Comparison of ENCODE assay signal across 9 cellular contexts in genomic region chr1:41537788-41538351, GRCh38. TPM values are rescaled to one million over a fixed set of nuclear protein-coding genes. Genes with fewer than 3 reads are reported as not detected.
DNase-seq lines count a peak whose midpoint lies in the region; ATAC-seq and TF ChIP-seq lines count a peak whose summit lies in the region.
"Had no signal": no experiment of that assay in that cellular context is flagged by ENCODE, and none has a peak within 500 bp of the region (broad histone marks: within the 10 kb centered on the region; RNA-seq: fewer than 3 reads in every experiment).

No MANE protein-coding gene starts in this region.

- H3K4me3 ChIP-seq in CD4-positive, CD25-positive, alpha-beta regulatory T cell (ENCODE audit: low read depth, low read length) = no peak overlapping the region
- H3K4me3 ChIP-seq in body of pancreas (no peak overlapping the region), mesenchymal stem cell (ENCODE audit: insufficient read depth in 1 of 2, low read depth in 1 of 2, low read length in 2 of 2) (peak overlapping the region in 1 of 2 experiments; percentile 0)

- H2BK15ac ChIP-seq in mesenchymal stem cell (ENCODE audit: low read depth, poor library complexity, severe bottlenecking) = no peak overlapping the region

- no peak for TF ChIP-seq POLR2A in body of pancreas (IDR thresholded peaks at IDR 0.05)

- intact Hi-C loops in body of pancreas (cut with DNase I) = no loop called here

- H3K14ac ChIP-seq in mesenchymal stem cell (ENCODE audit: low read length in 2 of 2) = peak overlapping the region in 1 of 2 experiments; percentile 16

- no peak overlapping the region for H4K8ac ChIP-seq in mesenchymal stem cell (ENCODE audit: low read length)

- H3K4me1 ChIP-seq in CD4-positive, CD25-positive, alpha-beta regulatory T cell (ENCODE audit: control insufficient read depth, insufficient read depth, low read length, poor library complexity, severe bottlenecking) = no peaks in the 10 kb centered on the region
- H3K4me1 ChIP-seq in body of pancreas (peaks cover 15% of the 10 kb centered on the region), mesenchymal stem cell (ENCODE audit: control insufficient read depth, insufficient read depth, low read depth, low read length) (peaks cover 13% of the 10 kb centered on the region)

- H3K27ac ChIP-seq in CD4-positive, CD25-positive, alpha-beta regulatory T cell (ENCODE audit: insufficient read depth, low read length, poor library complexity, severe bottlenecking) = no peak overlapping the region
- H3K27ac ChIP-seq in body of pancreas (no peak overlapping the region), mesenchymal stem cell (ENCODE audit: low read length, poor library complexity, severe bottlenecking) (no peak overlapping the region)

- no peak overlapping the region for H3K4me3 Mint-ChIP-seq in CD4-positive, CD25-positive, alpha-beta regulatory T cell

- no peak overlapping the region for H2BK12ac ChIP-seq in mesenchymal stem cell (ENCODE audit: low read length in 2 of 2)

- no peaks in the 10 kb centered on the region for H3K27me3 Mint-ChIP-seq in CD4-positive, CD25-positive, alpha-beta regulatory T cell

- H3K79me1 ChIP-seq in mesenchymal stem cell (replicated peaks; ENCODE audit: low read length, poor library complexity, severe bottlenecking) = peaks cover 2% of the 10 kb centered on the region

- H2AK5ac ChIP-seq in mesenchymal stem cell (ENCODE audit: low read length, severe bottlenecking) = no peak overlapping the region

- peaks cover 33% of the 10 kb centered on the region for H3K36me3 Mint-ChIP-seq in CD4-positive, CD25-positive, alpha-beta regulatory T cell

- no peak overlapping the region for H2BK120ac ChIP-seq in mesenchymal stem cell (ENCODE audit: low read depth, low read length)

- H3K36me3 ChIP-seq in CD4-positive, CD25-positive, alpha-beta regulatory T cell (ENCODE audit: control insufficient read depth, insufficient read depth, low read length) = peaks cover 4% of the 10 kb centered on the region
- H3K36me3 ChIP-seq in body of pancreas (replicated peaks in 1 of 2; ENCODE audit: insufficient read depth in 1 of 2, low read depth in 2 of 2) = no peaks in the 10 kb centered on the region
- no peaks in the 10 kb centered on the region for H3K36me3 ChIP-seq in mesenchymal stem cell (ENCODE audit: control insufficient read depth in 1 of 2, insufficient read depth in 2 of 2, low read depth in 1 of 2, low read length in 2 of 2)

- H3K27ac Mint-ChIP-seq in CD4-positive, CD25-positive, alpha-beta regulatory T cell = peak overlapping the region; percentile 2 to 16 (median 16)

- H3K9ac ChIP-seq in mesenchymal stem cell (ENCODE audit: low read length) = peak overlapping the region; percentile 45

- H2AFZ ChIP-seq in mesenchymal stem cell (ENCODE audit: low read depth, low read length) = no peak overlapping the region

- no peak for DNase-seq in CD4-positive, CD25-positive, alpha-beta regulatory T cell
- peak; percentile 42 for DNase-seq in NCI-H128 (lab: John Stamatoyannopoulos, UW; ENCODE audit: unreplicated experiment)
- DNase-seq in body of pancreas = peak; percentile 38 to 76 (median 61)
- DNase-seq in mesenchymal stem cell = peak; percentile 93
- no peak for DNase-seq in Kasumi-1 (lab: John Stamatoyannopoulos, UW)
- DNase-seq: activated CD4-positive, alpha-beta T cell treated with anti-CD3 and anti-CD28 coated beads for 48 hours had no signal

- H4K91ac ChIP-seq in mesenchymal stem cell (ENCODE audit: low read length) = no peak overlapping the region

- H3K9me3 Mint-ChIP-seq in CD4-positive, CD25-positive, alpha-beta regulatory T cell = peaks cover 0 to 4% (median 0%) of the 10 kb centered on the region in 7 donors

- no peak for TF ChIP-seq CTCF in body of pancreas (IDR thresholded peaks at IDR 0.05)

- H2BK5ac ChIP-seq in mesenchymal stem cell (ENCODE audit: low read depth, low read length, poor library complexity, severe bottlenecking) = no peak overlapping the region

- ATAC-seq in CD4-positive, CD25-positive, alpha-beta regulatory T cell (ENCODE audit: low read depth in 2 of 2) = no peak
- no peak for ATAC-seq in body of pancreas
- no peak for ATAC-seq in GM19397 (IDR thresholded peaks at IDR 0.05; ENCODE audit: unreplicated experiment)
- no peak for ATAC-seq in GM18867 (IDR thresholded peaks at IDR 0.05; ENCODE audit: unreplicated experiment)
- no peak for ATAC-seq in HG03354 (IDR thresholded peaks at IDR 0.05; ENCODE audit: poor library complexity, severe bottlenecking, unreplicated experiment)

- no peak overlapping the region for H3K18ac ChIP-seq in mesenchymal stem cell (ENCODE audit: low read depth in 1 of 2, low read length in 2 of 2)

- no peak overlapping the region for H3K23ac ChIP-seq in mesenchymal stem cell (ENCODE audit: low read length in 2 of 2)

- no peaks in the 10 kb centered on the region for H3K27me3 ChIP-seq in CD4-positive, CD25-positive, alpha-beta regulatory T cell (ENCODE audit: control insufficient read depth, insufficient read depth, low read length)
- H3K27me3 ChIP-seq in body of pancreas (no peaks in the 10 kb centered on the region), mesenchymal stem cell (ENCODE audit: control insufficient read depth in 1 of 2, insufficient read depth in 1 of 2, low read length in 2 of 2) (peaks cover 21 to 31% of the 10 kb centered on the region in 2 experiments)

- H3K4me2 ChIP-seq in mesenchymal stem cell (ENCODE audit: low read length, poor library complexity, severe bottlenecking) = no peak overlapping the region

- peaks cover 4 to 21% (median 10%) of the 10 kb centered on the region in 4 donors for H3K4me1 Mint-ChIP-seq in CD4-positive, CD25-positive, alpha-beta regulatory T cell

- H3K4ac ChIP-seq in mesenchymal stem cell (ENCODE audit: low read depth in 1 of 2, low read length in 2 of 2) = no peak overlapping the region

- WGBS in body of pancreas, 2 donors = 35 to 45% methylated on average over 10 of the region's 10 CpGs
- WGBS in mesenchymal stem cell = 41% methylated on average over 10 of the region's 10 CpGs

- H3K9me3 ChIP-seq in CD4-positive, CD25-positive, alpha-beta regulatory T cell (ENCODE audit: control insufficient read depth in 2 of 2, low read length in 2 of 2) = no peaks in the 10 kb centered on the region
- H3K9me3 ChIP-seq in body of pancreas = no peaks in the 10 kb centered on the region
- no peaks in the 10 kb centered on the region for H3K9me3 ChIP-seq in mesenchymal stem cell (ENCODE audit: control insufficient read depth, low read length)

RNA-seq across cellular contexts. Expression of gene EDN2, which starts 53.4 kb away (rescaled TPM):
- total RNA-seq in CD4-positive, CD25-positive, alpha-beta regulatory T cell = 0.52 TPM
- polyA plus RNA-seq in CD4-positive, CD25-positive, alpha-beta regulatory T cell = not detected
- 1 to 10 TPM; 3.6 TPM for total RNA-seq in body of pancreas
- 0.15 TPM for polyA plus RNA-seq in mesenchymal stem cell (2013, experiment 1 of 2)
- polyA plus RNA-seq in mesenchymal stem cell (2013, experiment 2 of 2) = 0.15 TPM

Comparison
In these comparisons a context has a peak if more than half of its experiments do, and no peak if none do; other contexts are left out.
1. DNase-seq: peak in NCI-H128 (single experiment), body of pancreas (4 of 4) and mesenchymal stem cell (single experiment); none in CD4-positive, CD25-positive, alpha-beta regulatory T cell (0 of 3) and Kasumi-1 (0 of 2).